ENCODE assay signal across 9 cellular contexts in genomic region chr11:8604078-8604723, GRCh38.
A peak's percentile ranks its signal among the peaks of the same experiment; 100 is the strongest.
DNase-seq lines count a peak whose midpoint lies in the region; ATAC-seq and TF ChIP-seq lines count a peak whose summit lies in the region.
"Had no signal": no experiment of that assay in that cellular context is flagged by ENCODE, and none has a peak within 500 bp of the region (broad histone marks: within the 10 kb centered on the region; RNA-seq: fewer than 3 reads in every experiment).

No MANE protein-coding gene starts in this region.

- ATAC-seq in GM18861 (IDR thresholded peaks at IDR 0.05; ENCODE audit: unreplicated experiment) (peak; percentile 75), HG03066 (IDR thresholded peaks at IDR 0.05; ENCODE audit: low read depth, unreplicated experiment) (peak; percentile 84)

- no peaks in the 10 kb centered on the region for H3K9me3 ChIP-seq in adipocyte (ENCODE audit: control insufficient read depth, low read length)

- H3K4me3 ChIP-seq in adipocyte (ENCODE audit: low read length) = peak overlapping the region; percentile 28
- H3K4me3 ChIP-seq: SK-N-MC had no signal

- no peak overlapping the region for H3K9ac ChIP-seq in adipocyte (ENCODE audit: low read length)

- H3K36me3 ChIP-seq in adipocyte (ENCODE audit: control insufficient read depth, insufficient read depth, low read length, severe bottlenecking) = no peaks in the 10 kb centered on the region

- no peaks in the 10 kb centered on the region for H3K27me3 ChIP-seq in adipocyte (replicated peaks; ENCODE audit: control insufficient read depth, insufficient read depth, low read length)

- H3K27ac ChIP-seq in C4-2B = no peak overlapping the region
- H3K27ac ChIP-seq: SK-N-MC had no signal

- DNase-seq in NOMO-1 treated with DMSO at 0.1 percent for 48 hours (lab: John Stamatoyannopoulos, UW; ENCODE audit: unreplicated experiment) (peak; percentile 57), adipocyte (ENCODE audit: low read depth) (peak; percentile 99), iPS-NIHi7 (ENCODE audit: extremely low spot score) (peak; percentile 78), DMS79 (lab: John Stamatoyannopoulos, UW) (no peak)
- peak; percentile 17 for DNase-seq in stimulated activated CD4-positive, alpha-beta T cell treated with anti-CD3 and anti-CD28 coated beads, Interleukin-4, amount 100 ng/mL, for 24 hours

- TF ChIP-seq CTCF in C4-2B (conservative IDR thresholded peaks at IDR 0.05) = peak; percentile 93

- H3K4me1 ChIP-seq in adipocyte (ENCODE audit: control insufficient read depth, insufficient read depth, low read length) = peaks cover 25% of the 10 kb centered on the region
